In the genomic region with DNA sequence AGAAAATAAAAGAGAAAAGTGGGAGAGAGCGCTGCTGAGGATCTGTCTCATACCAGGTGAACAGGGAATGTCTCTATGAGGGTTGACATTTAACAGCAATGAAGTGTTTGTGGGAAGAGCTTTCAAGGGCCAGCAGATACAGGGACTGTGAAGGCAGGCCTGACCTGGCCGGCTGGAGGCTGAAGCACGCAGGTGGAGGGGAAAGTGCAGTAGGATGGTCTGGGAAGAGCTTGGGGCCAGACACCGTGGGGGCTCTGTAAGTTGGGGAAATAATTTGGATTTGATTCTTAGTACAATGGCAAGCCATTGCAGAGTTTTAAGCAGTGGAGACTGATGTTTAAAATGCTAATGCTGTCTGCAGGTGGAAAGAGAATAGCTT, we compare ENCODE assay signal across 18 cellular contexts. TPM values are rescaled to one million over a fixed set of nuclear protein-coding genes. Genes with fewer than 3 reads are reported as not detected.
"Had no signal": no experiment of that assay in that cellular context is flagged by ENCODE, and none has a peak within 500 bp of the region (broad histone marks: within the 10 kb centered on the region; RNA-seq: fewer than 3 reads in every experiment).

No MANE protein-coding gene starts in this region.

- ATAC-seq: stimulated activated memory B cell treated with anti-CD40 and anti-IgM and Interleukin-4, amounts not matched to agents 10 μg/mL and 1 μg/mL and 100 μg/mL, for 72 hours had no signal

- H3K9me3 ChIP-seq: adrenal gland, left ventricle myocardium inferior, right atrium auricular region had no signal

- H3K27ac ChIP-seq: adrenal gland, left ventricle myocardium inferior, right atrium auricular region had no signal

- H3K4me3 ChIP-seq: adrenal gland, left ventricle myocardium inferior, right atrium auricular region had no signal

- DNase-seq: activated CD4-positive, alpha-beta memory T cell treated with anti-CD3 and anti-CD28 coated beads, Interleukin-2, amount 10 ng/mL, durations not matched to agents 7 days and 5 days; activated CD4-positive, alpha-beta T cell treated with anti-CD3 and anti-CD28 coated beads for 1 hour; activated gamma-delta T cell treated with Interleukin-2 at 50 U/mL for 16 hours; activated T-cell treated with anti-CD3 and anti-CD28 coated beads, Interleukin-2, amount 50 U/mL, for 48 hours; adrenal gland; central memory CD4-positive, alpha-beta T cell; cortex of kidney; effector CD8-positive, alpha-beta T cell; foreskin melanocyte; head of caudate nucleus; left ventricle myocardium inferior; posterior cingulate gyrus had no signal

- H3K27me3 Mint-ChIP-seq: activated CD4-positive, alpha-beta memory T cell treated with anti-CD3 and anti-CD28 coated beads, Interleukin-2, amount 10 ng/mL, durations not matched to agents 7 days and 5 days had no signal

- H3K4me1 ChIP-seq: adrenal gland, left ventricle myocardium inferior, right atrium auricular region had no signal

- H3K36me3 ChIP-seq: adrenal gland, left ventricle myocardium inferior, right atrium auricular region had no signal

- H3K4me1 Mint-ChIP-seq: stimulated activated memory B cell treated with anti-CD40 and anti-IgM and Interleukin-4, amounts not matched to agents 10 μg/mL and 1 μg/mL and 100 μg/mL, for 72 hours had no signal

- H3K27me3 ChIP-seq: adrenal gland, right atrium auricular region had no signal

- H3K27ac Mint-ChIP-seq: activated CD4-positive, alpha-beta memory T cell treated with anti-CD3 and anti-CD28 coated beads, Interleukin-2, amount 10 ng/mL, durations not matched to agents 7 days and 5 days; stimulated activated memory B cell treated with anti-CD40 and anti-IgM and Interleukin-4, amounts not matched to agents 10 μg/mL and 1 μg/mL and 100 μg/mL, for 72 hours had no signal

- FAIRE-seq: islet of Langerhans, small intestine had no signal

- H3K36me3 Mint-ChIP-seq: stimulated activated memory B cell treated with anti-CD40 and anti-IgM and Interleukin-4, amounts not matched to agents 10 μg/mL and 1 μg/mL and 100 μg/mL, for 72 hours had no signal

- H3K4me3 Mint-ChIP-seq: activated CD4-positive, alpha-beta memory T cell treated with anti-CD3 and anti-CD28 coated beads, Interleukin-2, amount 10 ng/mL, durations not matched to agents 7 days and 5 days; stimulated activated memory B cell treated with anti-CD40 and anti-IgM and Interleukin-4, amounts not matched to agents 10 μg/mL and 1 μg/mL and 100 μg/mL, for 72 hours had no signal

RNA-seq across cellular contexts. Expression of a gene that starts 23.8 kb away (rescaled TPM):
- total RNA-seq: left ventricle myocardium inferior, right atrium auricular region, subcutaneous adipose tissue had no signal

RNA-seq across cellular contexts. Expression of a gene that starts 33.8 kb away (rescaled TPM):
- total RNA-seq: activated CD4-positive, alpha-beta memory T cell treated with anti-CD3 and anti-CD28 coated beads, Interleukin-2, amount 10 ng/mL, durations not matched to agents 7 days and 5 days; myocyte had no signal
